In the genomic region with DNA sequence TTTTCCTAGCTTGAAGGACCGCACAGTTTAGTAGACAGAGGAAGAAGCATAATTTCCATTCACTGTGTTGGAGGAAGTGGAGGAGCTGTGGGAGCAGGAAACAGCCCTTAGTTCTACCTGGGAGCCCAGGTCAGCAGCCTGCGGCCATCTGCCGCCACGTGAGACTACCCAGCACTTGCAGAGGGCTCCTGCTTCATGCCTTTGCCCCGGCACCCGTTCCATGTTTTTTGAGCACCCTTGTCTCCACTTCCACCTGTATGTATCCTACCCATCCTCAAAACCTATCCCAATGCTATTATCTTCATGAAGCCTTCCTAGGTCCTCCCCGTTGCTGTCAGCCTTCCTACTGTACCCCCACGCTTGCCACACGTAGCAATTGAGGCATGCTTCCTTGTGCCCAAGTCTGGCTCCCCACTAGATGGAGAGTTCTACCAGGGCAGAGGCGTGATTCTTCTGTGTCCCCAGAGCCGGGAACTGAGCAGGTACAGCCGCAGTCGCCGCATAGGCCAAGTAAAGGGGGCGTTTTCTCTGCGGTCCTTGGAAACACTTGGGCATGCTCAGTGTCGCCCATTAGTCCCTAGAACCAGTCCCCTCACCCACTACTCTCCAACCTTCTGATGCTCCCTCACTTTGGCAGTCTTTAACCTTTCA, we compare ENCODE assay signal across 8 cellular contexts. TPM values are rescaled to one million over a fixed set of nuclear protein-coding genes. Genes with fewer than 3 reads are reported as not detected.
DNase-seq lines count a peak whose midpoint lies in the region; ATAC-seq and TF ChIP-seq lines count a peak whose summit lies in the region.

No MANE protein-coding gene starts in this region.

- no peaks in the 10 kb centered on the region for H3K36me3 ChIP-seq in DND-41 (ENCODE audit: insufficient read depth, low read length)
- H3K36me3 ChIP-seq in kidney epithelial cell (ENCODE audit: control insufficient read depth, insufficient read depth, low read length): no peaks in the 10 kb centered on the region

- H3K4me3 ChIP-seq in DND-41 (ENCODE audit: low read depth in 1 of 2, low read length in 2 of 2) (peak overlapping the region; percentile 69 to 70; a peak in 3 of 4 replicates), astrocyte of the spinal cord (ENCODE audit: low read depth, low read length) (peak overlapping the region; percentile 78), kidney epithelial cell (ENCODE audit: low read depth, low read length) (peak overlapping the region; percentile 70)

- no peaks in the 10 kb centered on the region for H4K20me1 ChIP-seq in DND-41 (ENCODE audit: insufficient read depth, low read length)

- TF ChIP-seq CTCF in DND-41 (IDR thresholded peaks at IDR 0.05; ENCODE audit: borderline replicate concordance, extremely low read depth, low read length, poor library complexity, severe bottlenecking) (no peak), astrocyte of the spinal cord (IDR thresholded peaks at IDR 0.05; ENCODE audit: low read depth, low read length) (no peak), kidney epithelial cell (IDR thresholded peaks at IDR 0.05; ENCODE audit: insufficient read depth, low read length, poor library complexity, severe bottlenecking) (no peak)

- H3K27me3 Mint-ChIP-seq in IgD-negative memory B cell: no peaks in the 10 kb centered on the region

- peak overlapping the region; percentile 73 for H3K27ac ChIP-seq in DND-41 (ENCODE audit: low read length)
- H3K27ac ChIP-seq in temporal lobe (ENCODE audit: low read depth, low read length): peak overlapping the region; percentile 94

- H3K4me1 ChIP-seq in DND-41 (ENCODE audit: insufficient read depth, low read length): peaks cover 29% of the 10 kb centered on the region

- H3K79me2 ChIP-seq in DND-41 (ENCODE audit: insufficient read depth, low read length): no peaks in the 10 kb centered on the region

- peak overlapping the region; percentile 92 to 100 (median 95) for H3K4me3 Mint-ChIP-seq in IgD-negative memory B cell

- in situ Hi-C loops in astrocyte of the spinal cord (cut with HindIII; ENCODE audit: low sequenced_read_pairs): no loop called here

- H3K27me3 ChIP-seq in DND-41 (ENCODE audit: insufficient read depth, low read length, poor library complexity): peaks cover 18% of the 10 kb centered on the region
- no peaks in the 10 kb centered on the region for H3K27me3 ChIP-seq in kidney epithelial cell (ENCODE audit: control insufficient read depth, insufficient read depth, low read length)

- no peaks in the 10 kb centered on the region for H3K36me3 Mint-ChIP-seq in IgD-negative memory B cell

- H3K9ac ChIP-seq in DND-41 (ENCODE audit: low read depth, low read length): peak overlapping the region; percentile 70

- ATAC-seq in DND-41 (ENCODE audit: insufficient read depth, low read depth) (peak; percentile 66), GM21447 (IDR thresholded peaks at IDR 0.05; ENCODE audit: unreplicated experiment) (peak; percentile 17), HG03378 (IDR thresholded peaks at IDR 0.05; ENCODE audit: unreplicated experiment) (no peak)

- H3K4me1 Mint-ChIP-seq in IgD-negative memory B cell: peaks cover 27 to 31% (median 29%) of the 10 kb centered on the region in 3 donors

- no peaks in the 10 kb centered on the region for H3K9me3 Mint-ChIP-seq in IgD-negative memory B cell

- H3K4me2 ChIP-seq in DND-41 (ENCODE audit: insufficient read depth, low read length): peak overlapping the region; percentile 78

- DNase-seq in DND-41: no peak
- no peak for DNase-seq in astrocyte of the spinal cord (ENCODE audit: low read depth, low spot score)
- no peak for DNase-seq in kidney epithelial cell (ENCODE audit: low read depth)
- DNase-seq in T-helper 9 cell: no peak

- peak overlapping the region; percentile 95 to 98 (median 96) for H3K27ac Mint-ChIP-seq in IgD-negative memory B cell

- H3K9me3 ChIP-seq in DND-41 (ENCODE audit: insufficient read depth, low read length, severe bottlenecking): no peaks in the 10 kb centered on the region

- H2AFZ ChIP-seq in DND-41 (ENCODE audit: low read depth, low read length): peak overlapping the region; percentile 98

RNA-seq across cellular contexts. Expression of gene SLC6A9, which starts 1.9 kb away (rescaled TPM):
- polyA plus RNA-seq in IgD-negative memory B cell: 0.19 TPM
- total RNA-seq in kidney epithelial cell (20.1 and 22.4 TPM in 2 replicates), temporal lobe (4.7 TPM)

RNA-seq across cellular contexts. Expression of gene CCDC24, which starts 38.0 kb away (rescaled TPM):
- 5.3 TPM for polyA plus RNA-seq in IgD-negative memory B cell
- 4.4 and 9.6 TPM in 2 replicates for total RNA-seq in kidney epithelial cell
- total RNA-seq in temporal lobe: 4.4 TPM

RNA-seq across cellular contexts. Expression of gene B4GALT2, which starts 50.4 kb away (rescaled TPM):
- 1.0 TPM for polyA plus RNA-seq in IgD-negative memory B cell
- total RNA-seq in kidney epithelial cell (62.6 and 86.8 TPM in 2 replicates), temporal lobe (50.4 TPM)

RNA-seq across cellular contexts. Expression of gene ATP6V0B, which starts 54.6 kb away (rescaled TPM):
- polyA plus RNA-seq in IgD-negative memory B cell: 261 TPM
- 298 and 308 TPM in 2 replicates for total RNA-seq in kidney epithelial cell
- total RNA-seq in temporal lobe: 102 TPM

RNA-seq across cellular contexts. Expression of gene DPH2, which starts 59.6 kb away (rescaled TPM):
- polyA plus RNA-seq in IgD-negative memory B cell: 38.4 TPM
- total RNA-seq in kidney epithelial cell: 45.8 and 52.2 TPM in 2 replicates
- 12.3 TPM for total RNA-seq in temporal lobe
